19 cellular contexts compared by ENCODE assay signal in genomic region chr2:134648547-134648946, GRCh38.
"Had no signal": no experiment of that assay in that cellular context is flagged by ENCODE, and none has a peak within 500 bp of the region (broad histone marks: within the 10 kb centered on the region; RNA-seq: fewer than 3 reads in every experiment).

No MANE protein-coding gene starts in this region.

- ATAC-seq: activated CD4-positive, alpha-beta T cell treated with anti-CD3 and anti-CD28 coated beads for 36 hours; activated T-cell treated with anti-CD3 and anti-CD28 coated beads, Interleukin-2, amount 50 U/mL, for 72 hours; left colon; naive thymus-derived CD8-positive, alpha-beta T cell; right cardiac atrium had no signal

- DNase-seq: activated CD4-positive, alpha-beta T cell treated with anti-CD3 and anti-CD28 coated beads for 36 hours; activated CD4-positive, CD25-positive, alpha-beta regulatory T cell; activated naive CD4-positive, alpha-beta T cell treated with anti-CD3 and anti-CD28 coated beads for 36 hours; activated naive CD8-positive, alpha-beta T cell treated with anti-CD3 and anti-CD28 coated beads for 36 hours; activated T-cell treated with anti-CD3 and anti-CD28 coated beads for 4 hours; activated T-cell treated with anti-CD3 and anti-CD28 coated beads, Interleukin-2, amount 50 U/mL, for 72 hours; aorta; brain microvascular endothelial cell; cortex of kidney; endodermal cell; esophagus squamous epithelium; foreskin melanocyte; islet precursor cell; left colon; naive thymus-derived CD8-positive, alpha-beta T cell; nucleus accumbens; right cardiac atrium; spleen; stimulated activated naive CD4-positive, alpha-beta T cell had no signal
